Comparison of ENCODE assay signal across 11 cellular contexts in the genomic region with DNA sequence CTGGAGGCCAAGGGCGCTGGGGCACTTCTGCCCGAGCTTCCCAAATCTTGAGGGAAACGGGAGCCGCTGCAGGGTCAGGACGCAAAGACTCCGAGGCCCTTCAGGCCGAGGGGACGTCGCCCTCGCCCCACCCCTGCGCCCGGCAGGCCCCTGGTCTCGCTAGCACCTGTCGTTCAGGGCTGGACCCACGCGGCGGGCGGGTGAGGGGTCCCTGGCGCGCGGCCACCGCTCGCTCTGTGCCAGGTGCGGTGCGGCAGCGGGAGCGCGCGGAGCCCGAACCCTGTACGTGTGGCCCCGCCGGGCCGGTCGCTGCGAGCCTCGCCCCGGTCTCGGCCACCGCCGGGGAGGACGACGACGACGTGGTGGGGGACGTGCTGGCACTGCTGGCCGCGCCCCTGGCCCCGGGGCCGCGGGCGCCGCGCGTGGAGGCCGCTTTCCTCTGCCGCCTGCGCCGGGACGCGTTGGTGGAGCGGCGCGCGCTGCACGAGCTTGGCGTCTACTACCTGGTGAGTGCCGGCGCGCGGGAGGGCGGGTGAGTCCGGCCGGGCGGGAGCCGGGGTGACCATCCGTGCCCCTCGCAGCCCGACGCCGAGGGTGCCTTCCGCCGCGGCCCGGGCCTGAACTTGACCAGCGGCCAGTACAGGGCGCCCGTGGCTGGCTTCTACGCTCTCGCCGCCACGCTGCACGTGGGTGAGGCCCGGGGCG. TPM values are rescaled to one million over a fixed set of nuclear protein-coding genes. Genes with fewer than 3 reads are reported as not detected.
DNase-seq lines count a peak whose midpoint lies in the region; ATAC-seq, FAIRE-seq and TF ChIP-seq lines count a peak whose summit lies in the region.
"Had no signal": no experiment of that assay in that cellular context is flagged by ENCODE, and none has a peak within 500 bp of the region (broad histone marks: within the 10 kb centered on the region; RNA-seq: fewer than 3 reads in every experiment).

No MANE protein-coding gene starts in this region.

- no peaks in the 10 kb centered on the region for H3K9me3 ChIP-seq in left ventricle myocardium inferior (replicated peaks)
- no peaks in the 10 kb centered on the region for H3K9me3 ChIP-seq in right atrium auricular region
- no peaks in the 10 kb centered on the region for H3K9me3 ChIP-seq in keratinocyte (ENCODE audit: control insufficient read depth, low read depth, low read length)
- H3K9me3 ChIP-seq in upper lobe of right lung: no peaks in the 10 kb centered on the region

- no peak overlapping the region for H2AFZ ChIP-seq in keratinocyte (ENCODE audit: control insufficient read depth, low read length)

- no peaks in the 10 kb centered on the region for H4K20me1 ChIP-seq in keratinocyte (ENCODE audit: control insufficient read depth, extremely low read depth, insufficient read depth, low read length)

- DNase-seq in left ventricle myocardium inferior (peak; percentile 13), right atrium auricular region (ENCODE audit: low spot score) (no peak), brain microvascular endothelial cell (no peak), keratinocyte (ENCODE audit: low read depth, low spot score) (no peak), upper lobe of right lung (peak; percentile 57), NCI-H1694 (lab: John Stamatoyannopoulos, UW) (no peak), omental fat pad (ENCODE audit: low spot score) (no peak)
- DNase-seq in stimulated activated naive CD8-positive, alpha-beta T cell treated with anti-CD3 and anti-CD28 coated beads, Interleukin-15, Interleukin-2, amounts not matched to agents 100 U/mL and 50 U/mL, for 24 hours: no peak
- DNase-seq: activated T-cell treated with anti-CD3 and anti-CD28 coated beads, Interleukin-2, amount 50 U/mL, for 1 hour; central memory CD4-positive, alpha-beta T cell had no signal

- H3K36me3 ChIP-seq in left ventricle myocardium inferior: peaks cover 10% of the 10 kb centered on the region
- H3K36me3 ChIP-seq in right atrium auricular region: peaks cover 9% of the 10 kb centered on the region
- peaks cover 7% of the 10 kb centered on the region for H3K36me3 ChIP-seq in brain microvascular endothelial cell (replicated peaks)
- peaks cover 3 to 16% of the 10 kb centered on the region in 2 experiments for H3K36me3 ChIP-seq in keratinocyte (ENCODE audit: control insufficient read depth in 2 of 2, extremely low read depth in 1 of 2, insufficient read depth in 2 of 2, low read length in 2 of 2)
- peaks cover 10% of the 10 kb centered on the region for H3K36me3 ChIP-seq in upper lobe of right lung

- peak overlapping the region; percentile 64 for H3K4me2 ChIP-seq in keratinocyte (ENCODE audit: control insufficient read depth, extremely low read depth, insufficient read depth, low read depth, low read length)

- H3K4me3 ChIP-seq in left ventricle myocardium inferior (peak overlapping the region; percentile 50), right atrium auricular region (peak overlapping the region in 1 of 2 donors; percentile 32), brain microvascular endothelial cell (ENCODE audit: low read depth, low read length) (peak overlapping the region; percentile 38), keratinocyte (ENCODE audit: control insufficient read depth in 2 of 3, extremely low read depth in 1 of 3, insufficient read depth in 2 of 3, low read depth in 1 of 3, low read length in 3 of 3) (peak overlapping the region in 2 of 3 experiments; percentile 7 to 20), upper lobe of right lung (no peak overlapping the region)

- H3K9me1 ChIP-seq in keratinocyte (ENCODE audit: control insufficient read depth, extremely low read depth, insufficient read depth, low read length): no peaks in the 10 kb centered on the region

- dilution Hi-C loops in keratinocyte (cut with MboI; ENCODE audit: extremely low pct_ligation_motif_present, low sequenced_read_pairs): no loop called here

- no peaks in the 10 kb centered on the region for H3K79me2 ChIP-seq in keratinocyte (ENCODE audit: control insufficient read depth, insufficient read depth, low read length)

- H3K27ac ChIP-seq in left ventricle myocardium inferior (replicated peaks): no peak overlapping the region
- no peak overlapping the region for H3K27ac ChIP-seq in right atrium auricular region
- H3K27ac ChIP-seq in brain microvascular endothelial cell: no peak overlapping the region
- no peak overlapping the region for H3K27ac ChIP-seq in keratinocyte (ENCODE audit: control insufficient read depth, insufficient read depth, low read length)
- no peak overlapping the region for H3K27ac ChIP-seq in upper lobe of right lung

- H3K9ac ChIP-seq in keratinocyte (ENCODE audit: control insufficient read depth, extremely low read depth, insufficient read depth, low read length): no peak overlapping the region

- intact Hi-C loops in left ventricle myocardium inferior (cut with micrococcal nuclease) (no loop called here), upper lobe of right lung (cut with DNase I) (no loop called here)

- no peak for ATAC-seq in upper lobe of right lung
- ATAC-seq in stimulated activated naive CD8-positive, alpha-beta T cell treated with anti-CD3 and anti-CD28 coated beads, Interleukin-15, Interleukin-2, amounts not matched to agents 100 U/mL and 50 U/mL, for 24 hours: no peak
- ATAC-seq in omental fat pad (ENCODE audit: low FRiP score): no peak
- ATAC-seq: Panc1 had no signal

- peaks cover 61% of the 10 kb centered on the region for H3K27me3 ChIP-seq in left ventricle myocardium inferior (ENCODE audit: low read depth)
- H3K27me3 ChIP-seq in right atrium auricular region: peaks cover 0 to 5% of the 10 kb centered on the region in 2 donors
- H3K27me3 ChIP-seq in brain microvascular endothelial cell (replicated peaks): no peaks in the 10 kb centered on the region
- peaks cover 19% of the 10 kb centered on the region for H3K27me3 ChIP-seq in keratinocyte (ENCODE audit: control insufficient read depth, extremely low read depth, insufficient read depth, low read length)
- peaks cover 50% of the 10 kb centered on the region for H3K27me3 ChIP-seq in upper lobe of right lung

- H3K4me1 ChIP-seq in left ventricle myocardium inferior (peaks cover 28% of the 10 kb centered on the region), right atrium auricular region (peaks cover 0 to 17% of the 10 kb centered on the region in 2 donors), keratinocyte (ENCODE audit: control insufficient read depth, extremely low read depth, insufficient read depth, low read length) (peaks cover 7% of the 10 kb centered on the region), upper lobe of right lung (peaks cover 5% of the 10 kb centered on the region)

- in situ Hi-C loops in brain microvascular endothelial cell (cut with HindIII; ENCODE audit: low pct_ligation_motif_present, low sequenced_read_pairs): no loop called here

- TF ChIP-seq CTCF in left ventricle myocardium inferior (IDR thresholded peaks at IDR 0.05; ENCODE audit: borderline replicate concordance): no peak
- TF ChIP-seq CTCF in right atrium auricular region (IDR thresholded peaks at IDR 0.05): no peak
- no peak for TF ChIP-seq CTCF in brain microvascular endothelial cell (IDR thresholded peaks at IDR 0.05; ENCODE audit: low read depth, low read length, missing control alignments)
- TF ChIP-seq CTCF in keratinocyte (optimal IDR thresholded peaks at IDR 0.05 in 1 of 3, IDR thresholded peaks at IDR 0.05 in 1 of 3, conservative IDR thresholded peaks at IDR 0.05 in 1 of 3; ENCODE audit: extremely low read depth in 1 of 3, insufficient read depth in 2 of 3, low read length in 3 of 3): no peak
- no peak for TF ChIP-seq CTCF in upper lobe of right lung (IDR thresholded peaks at IDR 0.05)
- TF ChIP-seq CTCF in omental fat pad (IDR thresholded peaks at IDR 0.05): no peak

- no peak for FAIRE-seq in keratinocyte (lab: Jason Lieb, UNC)

RNA-seq across cellular contexts. Expression of a gene that starts 4.9 kb away (rescaled TPM):
- total RNA-seq in left ventricle myocardium inferior (0.44 TPM), right atrium auricular region (1 to 10 TPM in 1 of 2 donors, under 1 TPM in 1; 0.33 to 1.5 TPM), upper lobe of right lung (not detected), omental fat pad (1 to 10 TPM in 2 of 4 donors, not detected in 2; 1.1 to 1.9 TPM)
- 0.14 to 0.28 TPM (median 0.27 TPM) in 3 replicates for polyA plus RNA-seq in keratinocyte
- polyA plus RNA-seq in keratinocyte (2011; ENCODE audit: low read depth): not detected
- polyA plus RNA-seq in keratinocyte (2011; cell fraction: cytosol; rRNA removed): 0.17 and 0.27 TPM in 2 replicates
- 0.23 and 0.71 TPM in 2 replicates for polyA plus RNA-seq in keratinocyte (2011; cell fraction: nucleus; rRNA removed)
- 0.11 TPM in 2 replicates for polyA plus RNA-seq in keratinocyte (2012; ENCODE audit: low replicate concordance)
- 0.10 TPM in 1 of 3 replicates, not detected in the others for polyA minus RNA-seq in keratinocyte
- not detected for polyA minus RNA-seq in keratinocyte (2011; cell fraction: cytosol; rRNA and poly(A)+ RNA removed)
- polyA minus RNA-seq in keratinocyte (2011; cell fraction: nucleus; rRNA and poly(A)+ RNA removed): 0.63 TPM in 1 of 2 replicates, not detected in the other

RNA-seq across cellular contexts. Expression of a gene that starts 25.2 kb away (rescaled TPM):
- total RNA-seq in left ventricle myocardium inferior (17.3 TPM), right atrium auricular region (10 to 100 TPM; 24.9 to 29.0 TPM), upper lobe of right lung (0.90 TPM), omental fat pad (1 to 10 TPM in 1 of 4 donors, under 1 TPM in 3; 0.28 to 1.6 (median 0.57) TPM)
- not detected in 3 replicates for polyA plus RNA-seq in keratinocyte
- not detected for polyA plus RNA-seq in keratinocyte (2011; ENCODE audit: low read depth)
- polyA plus RNA-seq in keratinocyte (2011; cell fraction: cytosol; rRNA removed): not detected in 2 replicates
- polyA plus RNA-seq in keratinocyte (2011; cell fraction: nucleus; rRNA removed): 0.03 TPM in 1 of 2 replicates, not detected in the other
- not detected in 2 replicates for polyA plus RNA-seq in keratinocyte (2012; ENCODE audit: low replicate concordance)
- polyA minus RNA-seq in keratinocyte: not detected in 3 replicates
- polyA minus RNA-seq in keratinocyte (2011; cell fraction: cytosol; rRNA and poly(A)+ RNA removed): not detected
- not detected in 2 replicates for polyA minus RNA-seq in keratinocyte (2011; cell fraction: nucleus; rRNA and poly(A)+ RNA removed)

RNA-seq across cellular contexts. Expression of a gene that starts 39.8 kb away (rescaled TPM):
- total RNA-seq in left ventricle myocardium inferior (26.5 TPM), right atrium auricular region (10 to 100 TPM; 15.9 to 17.6 TPM), upper lobe of right lung (47.2 TPM), omental fat pad (10 to 100 TPM; 20.2 to 51.8 (median 29.7) TPM)
- polyA plus RNA-seq in keratinocyte: 30.6 to 39.1 TPM (median 37.5 TPM) in 3 replicates
- 18.1 TPM for polyA plus RNA-seq in keratinocyte (2011; ENCODE audit: low read depth)
- 22.5 and 23.0 TPM in 2 replicates for polyA plus RNA-seq in keratinocyte (2011; cell fraction: cytosol; rRNA removed)
- 56.4 and 62.5 TPM in 2 replicates for polyA plus RNA-seq in keratinocyte (2011; cell fraction: nucleus; rRNA removed)
- polyA plus RNA-seq in keratinocyte (2012; ENCODE audit: low replicate concordance): 27.6 and 34.0 TPM in 2 replicates
- polyA minus RNA-seq in keratinocyte: 13.5 to 31.6 TPM (median 18.7 TPM) in 3 replicates
- 10.6 TPM for polyA minus RNA-seq in keratinocyte (2011; cell fraction: cytosol; rRNA and poly(A)+ RNA removed)
- 15.0 and 22.2 TPM in 2 replicates for polyA minus RNA-seq in keratinocyte (2011; cell fraction: nucleus; rRNA and poly(A)+ RNA removed)

Comparison
In these comparisons a context has a peak if more than half of its experiments do, and no peak if none do; other contexts are left out.
1. DNase-seq: peak in left ventricle myocardium inferior (single experiment) and upper lobe of right lung (single experiment); none in right atrium auricular region (single experiment), brain microvascular endothelial cell (single experiment), keratinocyte (single experiment), NCI-H1694 (single experiment), stimulated activated naive CD8-positive, alpha-beta T cell treated with anti-CD3 and anti-CD28 coated beads, Interleukin-15, Interleukin-2, amounts not matched to agents 100 U/mL and 50 U/mL, for 24 hours (single experiment) and omental fat pad (single experiment).